In the genomic region with DNA sequence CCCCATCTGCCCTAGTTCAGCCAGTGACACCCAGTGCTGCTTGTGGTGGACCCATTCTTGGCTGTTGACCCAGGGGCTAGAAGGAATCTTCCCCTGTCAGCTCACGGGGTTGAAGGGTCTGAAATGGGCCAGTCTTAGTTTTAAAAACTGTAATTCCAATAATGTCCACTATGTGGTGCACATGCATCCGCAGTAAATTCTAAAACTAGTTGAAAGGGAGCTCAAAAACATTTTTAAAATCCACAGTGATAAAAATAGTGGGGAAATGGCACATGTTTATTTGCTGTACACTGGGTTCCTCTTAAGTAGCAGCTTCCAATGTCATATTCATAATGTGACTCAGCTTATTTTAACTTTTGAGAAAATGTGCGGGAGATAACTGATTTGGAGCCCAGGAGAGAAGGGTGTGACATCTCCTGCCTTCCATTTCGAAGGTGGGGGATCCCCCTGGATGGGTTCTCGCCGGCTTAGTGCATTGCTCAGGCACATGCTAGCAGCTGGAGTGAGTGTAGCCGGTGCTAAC, we compare ENCODE assay signal across 8 cellular contexts. TPM values are rescaled to one million over a fixed set of nuclear protein-coding genes. Genes with fewer than 3 reads are reported as not detected.
DNase-seq lines count a peak whose midpoint lies in the region; ATAC-seq and TF ChIP-seq lines count a peak whose summit lies in the region.

No MANE protein-coding gene starts in this region.

- CTCF ChIA-PET in WTC11 (lab: Charles Lee), result interaction anchor here (0.5 to 4.3 kb wide), 66 partner anchors 8 to 1150 kb away, joined by 3 to 50 read pairs (median 5); a partner anchor contains a TSS

- POLR2A ChIA-PET in WTC11 (lab: Charles Lee), result interaction anchor here (0.7 to 0.8 kb wide), 2 partner anchors 44 to 141 kb away, joined by 3 to 4 read pairs; a partner anchor contains a TSS

- no peak overlapping the region for H3K27ac Mint-ChIP-seq in WTC11

- no peak overlapping the region for H3K4me3 Mint-ChIP-seq in WTC11

- no peaks in the 10 kb centered on the region for H4K20me1 ChIP-seq in osteoblast (ENCODE audit: insufficient read depth, low read length)

- ATAC-seq in WTC11 (peak; percentile 90), GM19463 (IDR thresholded peaks at IDR 0.05; ENCODE audit: unreplicated experiment) (no peak)

- peak overlapping the region; percentile 12 for H3K4me2 ChIP-seq in osteoblast (ENCODE audit: insufficient read depth, low read length)

- peaks cover 61% of the 10 kb centered on the region for H3K4me1 ChIP-seq in osteoblast (ENCODE audit: insufficient read depth, low read length)

- TF ChIP-seq CTCF in NB4 (IDR thresholded peaks at IDR 0.05; ENCODE audit: low read depth, low read length) (peak; percentile 49), WTC11 (IDR thresholded peaks at IDR 0.05) (peak; percentile 60), osteoblast (IDR thresholded peaks at IDR 0.05; ENCODE audit: extremely low read depth, low read depth, low read length) (peak; percentile 72)

- no peak for TF ChIP-seq POLR2A in NB4 (IDR thresholded peaks at IDR 0.05; ENCODE audit: extremely low read depth, insufficient read length)

- H2AFZ ChIP-seq in osteoblast (ENCODE audit: low read length), result peak overlapping the region; percentile 11

- no peaks in the 10 kb centered on the region for H3K27me3 Mint-ChIP-seq in WTC11 (ENCODE audit: low read depth)

- peak overlapping the region; percentile 62 for H3K27ac ChIP-seq in osteoblast (ENCODE audit: low read depth, low read length)

- H3K79me2 ChIP-seq in osteoblast (ENCODE audit: insufficient read depth, low read length), result no peaks in the 10 kb centered on the region

- H3K27me3 ChIP-seq in osteoblast (ENCODE audit: insufficient read depth, low read length), result no peaks in the 10 kb centered on the region

- no peaks in the 10 kb centered on the region for H3K9me3 Mint-ChIP-seq in WTC11

- H3K4me1 Mint-ChIP-seq in WTC11, result no peaks in the 10 kb centered on the region

- H3K9me3 ChIP-seq in osteoblast (ENCODE audit: low read depth, low read length), result no peaks in the 10 kb centered on the region

- no peak overlapping the region for H3K4me3 ChIP-seq in NB4 (ENCODE audit: low read depth, low read length)
- H3K4me3 ChIP-seq in osteoblast (ENCODE audit: insufficient read depth, low read length), result no peak overlapping the region

- no peaks in the 10 kb centered on the region for H3K36me3 ChIP-seq in osteoblast (ENCODE audit: insufficient read depth, low read length)

- peak; percentile 60 for DNase-seq in A172 (ENCODE audit: low spot score)
- DNase-seq in EL, result peak; percentile 62
- DNase-seq in NB4 (ENCODE audit: low read depth), result peak; percentile 68
- DNase-seq in WTC11 (ENCODE audit: low spot score), result no peak
- DNase-seq in foreskin melanocyte, result peak; percentile 52
- DNase-seq in osteoblast (ENCODE audit: insufficient read length, low spot score, missing footprints), result no peak
- DNase-seq in NK-92 (lab: John Stamatoyannopoulos, UW; ENCODE audit: unreplicated experiment), result no peak

- no peaks in the 10 kb centered on the region for H3K36me3 Mint-ChIP-seq in WTC11

TF ChIP-seq in WTC11, 78 proteins besides CTCF, POLR2A, EP300 and RAD21:
- TF ChIP-seq TP53 (CRISPR knock-in tag; IDR thresholded peaks at IDR 0.05) (no peak), TCF7 (CRISPR knock-in tag; IDR thresholded peaks at IDR 0.05; ENCODE audit: low read depth) (no peak), ZNF671 (CRISPR knock-in tag; IDR thresholded peaks at IDR 0.05) (no peak)

RNA-seq across cellular contexts. Expression of a gene that starts 32.8 kb away (rescaled TPM):
- 0.57 and 3.8 TPM in 2 replicates for total RNA-seq in A172 (2014; rRNA removed; shearing (Covaris generic))
- 2.7 to 5.0 TPM (median 4.7 TPM) in 3 replicates for total RNA-seq in WTC11 (2021)
- 0.29 and 0.36 TPM in 2 replicates for total RNA-seq in osteoblast

RNA-seq across cellular contexts. Expression of a gene that starts 59.1 kb away (rescaled TPM):
- total RNA-seq in A172 (2014; rRNA removed; shearing (Covaris generic)), result 18.7 and 21.4 TPM in 2 replicates
- total RNA-seq in WTC11 (2021) (8.8 to 14.4 TPM (median 13.7 TPM) in 3 replicates), osteoblast (6.8 and 8.3 TPM in 2 replicates)

Comparison
In these comparisons a context has a peak if more than half of its experiments do, and no peak if none do; other contexts are left out.
1. DNase-seq: peak in A172 (single experiment), EL (single experiment), NB4 (single experiment) and foreskin melanocyte (single experiment); none in WTC11 (single experiment), osteoblast (single experiment) and NK-92 (single experiment).
2. Peak in every context shown above with its lines, with median percentiles within 50 percentile points of each other: CTCF ChIP-seq.